Comparison of ENCODE assay signal across 9 cellular contexts in genomic region chr9:33163433-33164137, GRCh38. TPM values are rescaled to one million over a fixed set of nuclear protein-coding genes. Genes with fewer than 3 reads are reported as not detected.
DNase-seq lines count a peak whose midpoint lies in the region; ATAC-seq and TF ChIP-seq lines count a peak whose summit lies in the region.
"Had no signal": no experiment of that assay in that cellular context is flagged by ENCODE, and none has a peak within 500 bp of the region (broad histone marks: within the 10 kb centered on the region; RNA-seq: fewer than 3 reads in every experiment).

No MANE protein-coding gene starts in this region.

- no peaks in the 10 kb centered on the region for H3K36me3 Mint-ChIP-seq in neural crest cell (ENCODE audit: low read depth)

- peak overlapping the region; percentile 95 for H3K4me3 ChIP-seq in AG09309 (ENCODE audit: control insufficient read depth, low read depth, low read length)
- H3K4me3 ChIP-seq in coronary artery = peak overlapping the region; percentile 95

- H3K9me3 Mint-ChIP-seq in neural crest cell = no peaks in the 10 kb centered on the region

- H3K4me1 Mint-ChIP-seq in neural crest cell = peaks cover 73% of the 10 kb centered on the region

- H3K9me3 ChIP-seq in KOPT-K1 (ENCODE audit: insufficient read depth, low read length, poor library complexity, severe bottlenecking) = no peaks in the 10 kb centered on the region

- peaks cover 2% of the 10 kb centered on the region for H3K27me3 Mint-ChIP-seq in neural crest cell (ENCODE audit: low read depth)

- peak overlapping the region; percentile 37 for H3K27ac ChIP-seq in KOPT-K1 (ENCODE audit: low read depth, low read length, poor library complexity, severe bottlenecking)
- peak overlapping the region; percentile 90 to 99 for H3K27ac ChIP-seq in coronary artery

- in situ Hi-C loops in GM13976 (cut with MboI; ENCODE audit: low sequenced_read_pairs, unreplicated experiment) = no loop called here

- no peak overlapping the region for H3K27ac Mint-ChIP-seq in neural crest cell (ENCODE audit: unreplicated experiment)

- no peak for ATAC-seq in GM18511 (IDR thresholded peaks at IDR 0.05; ENCODE audit: unreplicated experiment)

- DNase-seq in AG09309 (ENCODE audit: low read depth) (no peak), coronary artery (ENCODE audit: low spot score) (no peak), neural crest cell (ENCODE audit: low read depth, low spot score) (no peak), SKM-1 (lab: John Stamatoyannopoulos, UW; ENCODE audit: unreplicated experiment) (no peak), GM13976 (ENCODE audit: low spot score) (no peak), NCI-H1092 treated with DMSO at 0.1 percent for 48 hours (lab: John Stamatoyannopoulos, UW) (no peak)
- DNase-seq: NCI-H526 treated with DMSO at 0.1 percent for 48 hours had no signal

- no peaks in the 10 kb centered on the region for H3K36me3 ChIP-seq in KOPT-K1 (ENCODE audit: insufficient read depth, low read length)

- peak overlapping the region; percentile 77 for H3K4me3 Mint-ChIP-seq in neural crest cell

- TF ChIP-seq CTCF in AG09309 (IDR thresholded peaks at IDR 0.05; ENCODE audit: control insufficient read depth, insufficient read depth, low read depth, low read length, missing control alignments) = no peak
- no peak for TF ChIP-seq CTCF in coronary artery (IDR thresholded peaks at IDR 0.05)
- no peak for TF ChIP-seq CTCF in neural crest cell (conservative IDR thresholded peaks at IDR 0.05)
- no peak for TF ChIP-seq CTCF in GM13976 (IDR thresholded peaks at IDR 0.05; ENCODE audit: borderline replicate concordance, control extremely low read depth, extremely low read depth, insufficient read depth, missing control alignments)

RNA-seq across cellular contexts. Expression of gene B4GALT1, which starts 3.6 kb away (rescaled TPM):
- 17.8 and 17.9 TPM in 2 replicates for total RNA-seq in neural crest cell
